23 cellular contexts compared by ENCODE assay signal in genomic region chr13:23107665-23108064, GRCh38.
"Had no signal": no experiment of that assay in that cellular context is flagged by ENCODE, and none has a peak within 500 bp of the region (broad histone marks: within the 10 kb centered on the region; RNA-seq: fewer than 3 reads in every experiment).

No MANE protein-coding gene starts in this region.

- H3K27me3 ChIP-seq: dorsolateral prefrontal cortex, esophagus muscularis mucosa, gastrocnemius medialis, heart right ventricle, left lung had no signal

- H3K27ac Mint-ChIP-seq: naive thymus-derived CD4-positive, alpha-beta T cell had no signal

- H3K36me3 Mint-ChIP-seq: naive thymus-derived CD4-positive, alpha-beta T cell had no signal

- H3K4me1 Mint-ChIP-seq: naive thymus-derived CD4-positive, alpha-beta T cell had no signal

- H3K4me1 ChIP-seq: esophagus muscularis mucosa, gastrocnemius medialis, left lung, lower lobe of right lung had no signal

- H3K4me3 ChIP-seq: coronary artery, dorsolateral prefrontal cortex, esophagus muscularis mucosa, gastrocnemius medialis, heart right ventricle, left lung, lower lobe of right lung had no signal

- H3K4me3 Mint-ChIP-seq: naive thymus-derived CD4-positive, alpha-beta T cell had no signal

- H3K9me3 ChIP-seq: esophagus muscularis mucosa, gastrocnemius medialis, heart right ventricle, left lung, lower lobe of right lung had no signal

- ATAC-seq: gastrocnemius medialis; heart right ventricle; left cardiac atrium; left lung; left ventricle myocardium superior; lower lobe of right lung; naive thymus-derived CD4-positive, alpha-beta T cell had no signal

- H3K36me3 ChIP-seq: esophagus muscularis mucosa, gastrocnemius medialis, heart right ventricle, left lung, lower lobe of right lung had no signal

- FAIRE-seq: colon, endothelial cell of umbilical vein, islet of Langerhans, keratinocyte had no signal

- H3K27ac ChIP-seq: coronary artery, dorsolateral prefrontal cortex, esophagus muscularis mucosa, gastrocnemius medialis, heart right ventricle, left lung, lower lobe of right lung had no signal

- DNase-seq: dermis blood vessel endothelial cell; dorsolateral prefrontal cortex; effector CD4-positive, alpha-beta T cell; effector memory CD4-positive, alpha-beta T cell; foreskin melanocyte; gastrocnemius medialis; glutamatergic neuron; head of caudate nucleus; heart right ventricle; hippocampal formation; left cardiac atrium; left lung; left ventricle myocardium superior; lower lobe of right lung; mesenchymal stem cell; midbrain; naive thymus-derived CD4-positive, alpha-beta T cell had no signal
